ENCODE assay signal across 24 cellular contexts in genomic region chr7:97401398-97401797, GRCh38.
"Had no signal": no experiment of that assay in that cellular context is flagged by ENCODE, and none has a peak within 500 bp of the region (broad histone marks: within the 10 kb centered on the region; RNA-seq: fewer than 3 reads in every experiment).

No MANE protein-coding gene starts in this region.

- H3K9me3 Mint-ChIP-seq: activated CD4-positive, alpha-beta memory T cell treated with anti-CD3 and anti-CD28 coated beads for 36 hours; activated naive CD4-positive, alpha-beta T cell treated with anti-CD3 and anti-CD28 coated beads, Interleukin-2, amount 10 ng/mL, durations not matched to agents 7 days and 5 days; activated T-cell treated with anti-CD3 and anti-CD28 coated beads, Interleukin-2, amount 50 U/mL, for 72 hours; naive thymus-derived CD4-positive, alpha-beta T cell; neural crest cell; stimulated activated naive B cell treated with anti-CD40 and anti-IgM and Interleukin-4, amounts not matched to agents 10 μg/mL and 1 μg/mL and 100 μg/mL, for 72 hours had no signal

- H3K27ac ChIP-seq: hepatocyte, left lung, sigmoid colon, testis, vagina had no signal

- DNase-seq: activated CD4-positive, alpha-beta memory T cell treated with anti-CD3 and anti-CD28 coated beads for 36 hours; activated CD4-positive, alpha-beta T cell treated with anti-CD3 and anti-CD28 coated beads for 48 hours; activated effector memory CD4-positive, alpha-beta T cell treated with Interleukin-2 at 50 U/mL for 16 hours; activated naive CD4-positive, alpha-beta T cell treated with anti-CD3 and anti-CD28 coated beads, Interleukin-2, amount 10 ng/mL, durations not matched to agents 7 days and 5 days; activated T-cell treated with anti-CD3 and anti-CD28 coated beads, Interleukin-2, amount 50 U/mL, for 72 hours; amygdala; effector memory CD4-positive, alpha-beta T cell; glutamatergic neuron; immature natural killer cell; kidney glomerular epithelial cell; left lung; naive thymus-derived CD4-positive, alpha-beta T cell; retina; sigmoid colon; stimulated activated CD4-positive, alpha-beta T cell treated with anti-CD3 and anti-CD28 coated beads, Interleukin-2, amount 100 ng/mL, for 48 hours; stimulated activated CD8-positive, alpha-beta memory T cell treated with anti-CD3 and anti-CD28 coated beads, Interleukin-4, amount 100 ng/mL, for 48 hours; stimulated activated naive B cell treated with anti-CD40 and anti-IgM and Interleukin-4, amounts not matched to agents 10 μg/mL and 1 μg/mL and 100 μg/mL, for 72 hours; testis; trophoblast cell had no signal

- H3K4me3 ChIP-seq: hepatocyte, left lung, lung, sigmoid colon, testis, vagina had no signal

- H3K4me3 Mint-ChIP-seq: activated CD4-positive, alpha-beta memory T cell treated with anti-CD3 and anti-CD28 coated beads for 36 hours; activated naive CD4-positive, alpha-beta T cell treated with anti-CD3 and anti-CD28 coated beads, Interleukin-2, amount 10 ng/mL, durations not matched to agents 7 days and 5 days; activated T-cell treated with anti-CD3 and anti-CD28 coated beads, Interleukin-2, amount 50 U/mL, for 72 hours; immature natural killer cell; naive thymus-derived CD4-positive, alpha-beta T cell; neural crest cell; stimulated activated naive B cell treated with anti-CD40 and anti-IgM and Interleukin-4, amounts not matched to agents 10 μg/mL and 1 μg/mL and 100 μg/mL, for 72 hours had no signal

- H3K9me3 ChIP-seq: left lung, sigmoid colon, testis, vagina had no signal

- H3K36me3 Mint-ChIP-seq: activated CD4-positive, alpha-beta memory T cell treated with anti-CD3 and anti-CD28 coated beads for 36 hours; activated naive CD4-positive, alpha-beta T cell treated with anti-CD3 and anti-CD28 coated beads, Interleukin-2, amount 10 ng/mL, durations not matched to agents 7 days and 5 days; immature natural killer cell; naive thymus-derived CD4-positive, alpha-beta T cell; stimulated activated naive B cell treated with anti-CD40 and anti-IgM and Interleukin-4, amounts not matched to agents 10 μg/mL and 1 μg/mL and 100 μg/mL, for 72 hours had no signal

- H3K4me1 Mint-ChIP-seq: activated naive CD4-positive, alpha-beta T cell treated with anti-CD3 and anti-CD28 coated beads, Interleukin-2, amount 10 ng/mL, durations not matched to agents 7 days and 5 days; immature natural killer cell; naive thymus-derived CD4-positive, alpha-beta T cell; stimulated activated naive B cell treated with anti-CD40 and anti-IgM and Interleukin-4, amounts not matched to agents 10 μg/mL and 1 μg/mL and 100 μg/mL, for 72 hours had no signal

- H3K4me1 ChIP-seq: left lung, sigmoid colon, vagina had no signal

- H3K36me3 ChIP-seq: left lung, sigmoid colon, vagina had no signal

- H3K27me3 ChIP-seq: hepatocyte, left lung, sigmoid colon, testis, vagina had no signal

- H3K27me3 Mint-ChIP-seq: activated naive CD4-positive, alpha-beta T cell treated with anti-CD3 and anti-CD28 coated beads, Interleukin-2, amount 10 ng/mL, durations not matched to agents 7 days and 5 days; stimulated activated naive B cell treated with anti-CD40 and anti-IgM and Interleukin-4, amounts not matched to agents 10 μg/mL and 1 μg/mL and 100 μg/mL, for 72 hours had no signal

- H3K27ac Mint-ChIP-seq: activated CD4-positive, alpha-beta memory T cell treated with anti-CD3 and anti-CD28 coated beads for 36 hours; activated naive CD4-positive, alpha-beta T cell treated with anti-CD3 and anti-CD28 coated beads, Interleukin-2, amount 10 ng/mL, durations not matched to agents 7 days and 5 days; activated T-cell treated with anti-CD3 and anti-CD28 coated beads, Interleukin-2, amount 50 U/mL, for 72 hours; immature natural killer cell; naive thymus-derived CD4-positive, alpha-beta T cell; progenitor cell of endocrine pancreas; stimulated activated naive B cell treated with anti-CD40 and anti-IgM and Interleukin-4, amounts not matched to agents 10 μg/mL and 1 μg/mL and 100 μg/mL, for 72 hours had no signal
